In genomic region chr1:180178511-180179161, GRCh38 we compare ENCODE assay signal across 1 cellular context.
A peak's percentile ranks its signal among the peaks of the same experiment; 100 is the strongest.
TF ChIP-seq lines count a peak whose summit lies in the region.

No MANE protein-coding gene starts in this region.

TF ChIP-seq in K562, 482 proteins besides CTCF, POLR2A, EP300 and RAD21 (continued from another document):
- no peak for TF ChIP-seq TFE3 (CRISPR knock-in tag; IDR thresholded peaks at IDR 0.05)
- no peak for TF ChIP-seq GATA2 (CRISPR knock-in tag; IDR thresholded peaks at IDR 0.05)
- TF ChIP-seq JUN (IDR thresholded peaks at IDR 0.05; ENCODE audit: borderline replicate concordance, low read depth, low read length) = peak; percentile 24; the same call in 1 of the 2 replicates
- no peak for TF ChIP-seq JUN (CRISPR knock-in tag; IDR thresholded peaks at IDR 0.05; ENCODE audit: borderline replicate concordance)
- TF ChIP-seq XRCC5 (IDR thresholded peaks at IDR 0.05; ENCODE audit: low read depth, low read length) = peak; percentile 77
- 0 out of 2 replicates have a peak, but pooled peaks have one; percentile 20 for TF ChIP-seq ETV5 (CRISPR knock-in tag; IDR thresholded peaks at IDR 0.05; ENCODE audit: low read depth)
- no peak for TF ChIP-seq BRCA1 (IDR thresholded peaks at IDR 0.05)
- no peak for TF ChIP-seq BRCA1 (CRISPR knock-in tag; IDR thresholded peaks at IDR 0.05)
- no peak for TF ChIP-seq USF1 (CRISPR knock-in tag; IDR thresholded peaks at IDR 0.05)
- no peak for TF ChIP-seq ZC3H11A (IDR thresholded peaks at IDR 0.05; ENCODE audit: low read depth, low read length)
- 0 out of 2 replicates have a peak, but pooled peaks have one; percentile 23 for TF ChIP-seq ZNF431 (CRISPR knock-in tag; IDR thresholded peaks at IDR 0.05)
- TF ChIP-seq HINFP (tag; conservative IDR thresholded peaks at IDR 0.05; ENCODE audit: low read depth) = no peak
- TF ChIP-seq ZNF445 (CRISPR knock-in tag; IDR thresholded peaks at IDR 0.05; ENCODE audit: low read depth) = no peak
- 0 out of 2 replicates have a peak, but pooled peaks have one; percentile 20 for TF ChIP-seq L3MBTL2 (IDR thresholded peaks at IDR 0.05)
- no peak for TF ChIP-seq HMGN3 (IDR thresholded peaks at IDR 0.05; ENCODE audit: borderline replicate concordance, extremely low read depth, insufficient read length, low read depth, low read length)
- no peak for TF ChIP-seq CBX2 (IDR thresholded peaks at IDR 0.05; ENCODE audit: insufficient read depth, low read length, poor library complexity, severe bottlenecking)
- TF ChIP-seq SMAD2 (IDR thresholded peaks at IDR 0.05; ENCODE audit: low read depth, low read length) = no peak
- TF ChIP-seq FOXA1 (IDR thresholded peaks at IDR 0.05; ENCODE audit: borderline replicate concordance) = no peak
- no peak for TF ChIP-seq MEIS2 (IDR thresholded peaks at IDR 0.05; ENCODE audit: partially characterized antibody)
- no peak for TF ChIP-seq NFE2 (IDR thresholded peaks at IDR 0.05; ENCODE audit: low read depth)
- no peak for TF ChIP-seq GATAD2A (IDR thresholded peaks at IDR 0.05)
- TF ChIP-seq CEBPB (tag; IDR thresholded peaks at IDR 0.05) = no peak
- TF ChIP-seq NR3C1 (CRISPR knock-in tag; IDR thresholded peaks at IDR 0.05) = no peak
- TF ChIP-seq CBFA2T2 (conservative IDR thresholded peaks at IDR 0.05) = no peak
- TF ChIP-seq CC2D1A (IDR thresholded peaks at IDR 0.05) = peak; percentile 67; the same call in 1 of the 2 replicates
- no peak for TF ChIP-seq ZBTB43 (CRISPR knock-in tag; IDR thresholded peaks at IDR 0.05)
- TF ChIP-seq ZNF184 (CRISPR knock-in tag; IDR thresholded peaks at IDR 0.05) = no peak
- peak; percentile 30; the same call in 1 of the 2 replicates for TF ChIP-seq NR2C2 (CRISPR knock-in tag; IDR thresholded peaks at IDR 0.05)
- TF ChIP-seq NR2C2 (tag; IDR thresholded peaks at IDR 0.05) = no peak
- peak; percentile 95 for TF ChIP-seq STAG1 (CRISPR knock-in tag; IDR thresholded peaks at IDR 0.05; ENCODE audit: borderline replicate concordance)
- no peak for TF ChIP-seq ZNF561 (CRISPR knock-in tag; conservative IDR thresholded peaks at IDR 0.05)
- TF ChIP-seq KLF16 (IDR thresholded peaks at IDR 0.05) = peak; percentile 57; the same call in 1 of the 2 replicates
- TF ChIP-seq ARID2 (IDR thresholded peaks at IDR 0.05) = peak; percentile 69
- TF ChIP-seq HDGF (IDR thresholded peaks at IDR 0.05) = no peak
TF ChIP-seq in K562: peak in this region for 24.
